In genomic region chr6:35428421-35429149, GRCh38 we compare ENCODE assay signal across 22 cellular contexts. TPM values are rescaled to one million over a fixed set of nuclear protein-coding genes. Genes with fewer than 3 reads are reported as not detected.
DNase-seq lines count a peak whose midpoint lies in the region; ATAC-seq, FAIRE-seq and TF ChIP-seq lines count a peak whose summit lies in the region.
"Had no signal": no experiment of that assay in that cellular context is flagged by ENCODE, and none has a peak within 500 bp of the region (broad histone marks: within the 10 kb centered on the region; RNA-seq: fewer than 3 reads in every experiment).

No MANE protein-coding gene starts in this region.

- H3K36me3 ChIP-seq in HepG2 (replicated peaks in 1 of 2; ENCODE audit: control insufficient read depth in 1 of 2, insufficient read depth in 2 of 2, low read length in 2 of 2): peaks cover 0 to 10% of the 10 kb centered on the region in 2 experiments; a peak in 2 of 5 replicates
- peaks cover 38% of the 10 kb centered on the region for H3K36me3 ChIP-seq in skeletal muscle satellite cell (ENCODE audit: insufficient read depth, low read length)

- peak overlapping the region in 1 of 3 experiments; percentile 25; a peak in 2 of 6 replicates for H3K4me3 ChIP-seq in HepG2 (replicated peaks in 1 of 3; ENCODE audit: insufficient read depth in 1 of 3, low read depth in 2 of 3, low read length in 3 of 3)
- H3K4me3 ChIP-seq in skeletal muscle satellite cell (ENCODE audit: low read length): peak overlapping the region; percentile 34
- H3K4me3 ChIP-seq: esophagus squamous epithelium, upper lobe of left lung had no signal

- peaks cover 33% of the 10 kb centered on the region for H3K4me1 ChIP-seq in HepG2 (ENCODE audit: insufficient read depth, low read length)
- peaks cover 48% of the 10 kb centered on the region for H3K4me1 ChIP-seq in skeletal muscle satellite cell (ENCODE audit: control insufficient read depth, insufficient read depth, low read length)
- H3K4me1 ChIP-seq: Caco-2 had no signal

- CTCF ChIA-PET in HepG2 (lab: Yijun Ruan, JAX; ENCODE audit: low intra/inter-chr PET ratio, low total read pairs): interaction anchor here (0.8 kb wide), 1 partner anchor 13 kb away, joined by 3 read pairs; no protein-coding TSS in a partner anchor

- 11% methylated on average over 7 of the region's 10 CpGs for WGBS in HepG2 (ENCODE audit: low lambda C conversion rate)

- TF ChIP-seq EP300 in HepG2 (IDR thresholded peaks at IDR 0.05; ENCODE audit: low read depth in 2 of 2, low read length in 2 of 2) (peak in 1 of 2 experiments; percentile 64; a peak in 1 of 4 replicates), HepG2 (CRISPR knock-in tag; IDR thresholded peaks at IDR 0.05; ENCODE audit: borderline replicate concordance) (no peak; the same call in 1 of the 2 replicates)

- DNase-seq in HuH-7.5 (ENCODE audit: low spot score) (peak; percentile 49), dermis blood vessel endothelial cell (peak; percentile 59), HepG2 (ENCODE audit: low spot score) (peak; percentile 82), hepatic stellate cell (ENCODE audit: low spot score) (no peak)
- DNase-seq: activated B cell treated with CpG ODN at 0.5 μM for 24 hours; activated CD4-positive, alpha-beta T cell treated with anti-CD3 and anti-CD28 coated beads, Interleukin-2, amount 50 U/mL, for 48 hours; activated naive CD4-positive, alpha-beta T cell treated with Interleukin-2 at 50 U/mL for 16 hours; activated T-cell treated with anti-CD3 and anti-CD28 coated beads for 4 hours; Caco-2; central memory CD4-positive, alpha-beta T cell; effector CD4-positive, alpha-beta T cell; esophagus squamous epithelium; left ventricle myocardium superior; NCI-H1930; occipital lobe; stimulated activated CD4-positive, alpha-beta T cell treated with anti-CD3 and anti-CD28 coated beads, Interleukin-15, amount 100 ng/mL, for 24 hours; T-helper 2 cell; upper lobe of left lung had no signal

- no peaks in the 10 kb centered on the region for H3K27me3 ChIP-seq in HepG2 (ENCODE audit: control insufficient read depth in 1 of 2, insufficient read depth in 2 of 2, low read length in 2 of 2)
- no peaks in the 10 kb centered on the region for H3K27me3 ChIP-seq in skeletal muscle satellite cell (ENCODE audit: control insufficient read depth, insufficient read depth, low read length)
- H3K27me3 ChIP-seq: esophagus squamous epithelium, upper lobe of left lung had no signal

- no peak for TF ChIP-seq RAD21 in HepG2 (CRISPR knock-in tag; IDR thresholded peaks at IDR 0.05)

- H2AFZ ChIP-seq in HepG2 (ENCODE audit: low read length): no peak overlapping the region

- TF ChIP-seq POLR2A in HepG2 (IDR thresholded peaks at IDR 0.05; ENCODE audit: insufficient read depth in 1 of 2, low read depth in 2 of 2, low read length in 2 of 2): no peak

- H4K20me1 ChIP-seq in HepG2 (ENCODE audit: insufficient read depth, low read length): no peaks in the 10 kb centered on the region

- intact Hi-C loops in HepG2 (cut with micrococcal nuclease; ENCODE audit: unreplicated experiment): no loop called here

- in situ Hi-C loops in HepG2 (cut with HindIII; ENCODE audit: extremely low pct_ligation_motif_present, low pct_unique_long_range_greater_than_20kb): no loop called here

- peaks cover 9% of the 10 kb centered on the region for H3K9me3 ChIP-seq in HepG2 (ENCODE audit: low read length)
- peaks cover 13% of the 10 kb centered on the region for H3K9me3 ChIP-seq in skeletal muscle satellite cell (replicated peaks; ENCODE audit: low read length)
- H3K9me3 ChIP-seq: Caco-2 had no signal

- peak overlapping the region; percentile 38; the same call in 1 of the 2 replicates for H3K9ac ChIP-seq in HepG2 (ENCODE audit: insufficient read depth, low read depth, low read length)
- peak overlapping the region; percentile 74 for H3K9ac ChIP-seq in skeletal muscle satellite cell (ENCODE audit: low read depth, low read length)

- FAIRE-seq in HepG2 (lab: Jason Lieb, UNC): peak; percentile 64

- no peaks in the 10 kb centered on the region for H3K79me2 ChIP-seq in HepG2 (ENCODE audit: insufficient read depth, low read length)

- H3K27ac ChIP-seq in HepG2 (ENCODE audit: extremely low read length, insufficient read depth, low read length): peak overlapping the region; percentile 37
- H3K27ac ChIP-seq: esophagus squamous epithelium, upper lobe of left lung had no signal

- ATAC-seq in HepG2: peak; percentile 92
- ATAC-seq in GM18511 (IDR thresholded peaks at IDR 0.05; ENCODE audit: unreplicated experiment): no peak
- ATAC-seq in GM19351 (IDR thresholded peaks at IDR 0.05; ENCODE audit: unreplicated experiment): no peak
- ATAC-seq: left ventricle myocardium superior, right cardiac atrium had no signal

- POLR2A ChIA-PET in HepG2 (lab: Yijun Ruan, JAX): interaction anchor here (0.7 to 2.3 kb wide), 7 partner anchors 9 to 86 kb away, joined by 3 to 13 read pairs (median 4); partner anchors contain the start of genes FANCE and PPARD

- peak overlapping the region; percentile 58 for H3K4me2 ChIP-seq in HepG2 (ENCODE audit: low read depth, low read length)
- peak overlapping the region; percentile 61 for H3K4me2 ChIP-seq in skeletal muscle satellite cell (ENCODE audit: low read length)

- no TSS peak for BruUV-seq in HepG2 (replicated peaks; lab: Mats Ljungman, UMichigan)

- TF ChIP-seq CTCF in HepG2 (CRISPR knock-in tag; IDR thresholded peaks at IDR 0.05): peak; percentile 38

RNA-seq across cellular contexts. Expression of gene FANCE, which starts 23.6 kb away (rescaled TPM):
- 14.5 and 18.0 TPM in 2 replicates for total RNA-seq in dermis blood vessel endothelial cell
- 9.7 and 11.2 TPM in 2 replicates for total RNA-seq in HepG2 (2016; rRNA removed; fragmentation: Illumina TruSeq; extraction: Trizol)
- 1.9 and 2.5 TPM in 2 replicates for total RNA-seq in HepG2 (2016; cell fraction: cytosol; rRNA removed; fragmentation: Illumina TruSeq; extraction: Trizol; ENCODE audit: low read depth)
- total RNA-seq in HepG2 (2016; cell fraction: insoluble cytoplasmic fraction; rRNA removed; fragmentation: Illumina TruSeq; extraction: Trizol): 9.2 and 10.0 TPM in 2 replicates
- 6.3 and 6.7 TPM in 2 replicates for total RNA-seq in HepG2 (2016; cell fraction: membrane; rRNA removed; fragmentation: Illumina TruSeq; extraction: Trizol)
- 4.8 and 7.1 TPM in 2 replicates for total RNA-seq in HepG2 (2016; cell fraction: nucleus; rRNA removed; fragmentation: Illumina TruSeq; extraction: Trizol)
- 7.1 and 7.9 TPM in 2 replicates for polyA plus RNA-seq in HepG2 (2011; rRNA removed)
- polyA plus RNA-seq in HepG2 (2011; cell fraction: cytosol; rRNA removed): 6.3 and 6.8 TPM in 2 replicates
- 6.9 and 8.4 TPM in 2 replicates for polyA plus RNA-seq in HepG2 (2011; cell fraction: nucleus; rRNA removed)
- 4.1 and 4.3 TPM in 2 replicates for polyA plus RNA-seq in HepG2 (2012)
- 1.5 and 1.6 TPM in 2 replicates for polyA plus RNA-seq in HepG2 (2016; cell fraction: cytosol; fragmentation: Illumina TruSeq; extraction: Trizol; ENCODE audit: low read depth)
- polyA plus RNA-seq in HepG2 (2016; cell fraction: insoluble cytoplasmic fraction; fragmentation: Illumina TruSeq; extraction: Trizol; ENCODE audit: low read depth): 7.5 and 8.6 TPM in 2 replicates
- 3.0 and 4.3 TPM in 2 replicates for polyA plus RNA-seq in HepG2 (2016; cell fraction: membrane; fragmentation: Illumina TruSeq; extraction: Trizol; ENCODE audit: low read depth)
- 13.2 and 13.8 TPM in 2 replicates for polyA plus RNA-seq in HepG2 (2016; cell fraction: nucleus; fragmentation: Illumina TruSeq; extraction: Trizol; ENCODE audit: insufficient read depth, low read depth)
- polyA minus RNA-seq in HepG2 (2011; rRNA and poly(A)+ RNA removed; ENCODE audit: low replicate concordance): 14.3 and 23.1 TPM in 2 replicates
- 5.5 TPM in 2 replicates for polyA minus RNA-seq in HepG2 (2011; cell fraction: cytosol; rRNA and poly(A)+ RNA removed)
- polyA minus RNA-seq in HepG2 (2011; cell fraction: nucleus; rRNA and poly(A)+ RNA removed): 1.8 and 2.4 TPM in 2 replicates
- total RNA-seq in skeletal muscle satellite cell (2012; rRNA removed): 6.3 TPM in 2 replicates

RNA-seq across cellular contexts. Expression of gene RPL10A, which starts 39.6 kb away (rescaled TPM):
- total RNA-seq in dermis blood vessel endothelial cell (1,962 and 2,039 TPM in 2 replicates), HepG2 (2016; rRNA removed; fragmentation: Illumina TruSeq; extraction: Trizol) (1,854 and 2,285 TPM in 2 replicates)
- 2,437 and 2,775 TPM in 2 replicates for total RNA-seq in HepG2 (2016; cell fraction: cytosol; rRNA removed; fragmentation: Illumina TruSeq; extraction: Trizol; ENCODE audit: low read depth)
- 1,859 and 2,386 TPM in 2 replicates for total RNA-seq in HepG2 (2016; cell fraction: insoluble cytoplasmic fraction; rRNA removed; fragmentation: Illumina TruSeq; extraction: Trizol)
- total RNA-seq in HepG2 (2016; cell fraction: membrane; rRNA removed; fragmentation: Illumina TruSeq; extraction: Trizol): 4,119 and 4,316 TPM in 2 replicates
- 734 and 771 TPM in 2 replicates for total RNA-seq in HepG2 (2016; cell fraction: nucleus; rRNA removed; fragmentation: Illumina TruSeq; extraction: Trizol)
- 2,253 and 2,726 TPM in 2 replicates for polyA plus RNA-seq in HepG2 (2011; rRNA removed)
- 2,315 and 3,589 TPM in 2 replicates for polyA plus RNA-seq in HepG2 (2011; cell fraction: cytosol; rRNA removed)
- 1,402 and 1,561 TPM in 2 replicates for polyA plus RNA-seq in HepG2 (2011; cell fraction: nucleus; rRNA removed)
- polyA plus RNA-seq in HepG2 (2012): 2,161 and 2,246 TPM in 2 replicates
- polyA plus RNA-seq in HepG2 (2016; cell fraction: cytosol; fragmentation: Illumina TruSeq; extraction: Trizol; ENCODE audit: low read depth): 3,096 and 3,343 TPM in 2 replicates
- polyA plus RNA-seq in HepG2 (2016; cell fraction: insoluble cytoplasmic fraction; fragmentation: Illumina TruSeq; extraction: Trizol; ENCODE audit: low read depth): 2,345 and 2,428 TPM in 2 replicates
- polyA plus RNA-seq in HepG2 (2016; cell fraction: membrane; fragmentation: Illumina TruSeq; extraction: Trizol; ENCODE audit: low read depth): 4,116 and 4,234 TPM in 2 replicates
- polyA plus RNA-seq in HepG2 (2016; cell fraction: nucleus; fragmentation: Illumina TruSeq; extraction: Trizol; ENCODE audit: insufficient read depth, low read depth): 1,389 and 1,424 TPM in 2 replicates
- polyA minus RNA-seq in HepG2 (2011; rRNA and poly(A)+ RNA removed; ENCODE audit: low replicate concordance): 921 and 1,139 TPM in 2 replicates
- polyA minus RNA-seq in HepG2 (2011; cell fraction: cytosol; rRNA and poly(A)+ RNA removed): 630 and 657 TPM in 2 replicates
- polyA minus RNA-seq in HepG2 (2011; cell fraction: nucleus; rRNA and poly(A)+ RNA removed): 275 and 369 TPM in 2 replicates
- 1,553 and 2,067 TPM in 2 replicates for total RNA-seq in skeletal muscle satellite cell (2012; rRNA removed)
